10 cellular contexts compared by ENCODE assay signal in the genomic region with DNA sequence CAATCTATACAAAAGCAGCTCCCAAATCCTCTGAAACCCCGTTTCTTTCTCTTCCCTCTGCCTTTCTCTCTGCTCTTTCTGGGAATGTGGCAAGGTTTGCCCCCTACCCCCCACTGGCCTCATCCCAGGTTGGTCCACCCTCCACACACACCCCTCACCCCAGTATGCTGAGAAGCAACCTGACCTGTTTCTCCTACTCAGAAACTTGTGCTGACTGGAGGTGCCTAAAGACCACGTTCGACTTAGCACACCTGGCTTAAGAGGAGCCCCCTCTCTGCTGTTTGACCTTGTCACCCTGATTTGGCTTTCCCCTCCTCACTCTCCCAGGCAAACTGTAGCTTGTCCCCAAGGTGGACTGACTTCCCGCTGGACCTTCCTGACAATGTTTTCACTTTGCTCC. TPM values are rescaled to one million over a fixed set of nuclear protein-coding genes. Genes with fewer than 3 reads are reported as not detected.
DNase-seq lines count a peak whose midpoint lies in the region; ATAC-seq, FAIRE-seq and TF ChIP-seq lines count a peak whose summit lies in the region.
"Had no signal": no experiment of that assay in that cellular context is flagged by ENCODE, and none has a peak within 500 bp of the region (broad histone marks: within the 10 kb centered on the region; RNA-seq: fewer than 3 reads in every experiment).

No MANE protein-coding gene starts in this region.

- H4K20me1 ChIP-seq in PC-3 (ENCODE audit: low read length) (no peaks in the 10 kb centered on the region), endothelial cell of umbilical vein (replicated peaks; ENCODE audit: control insufficient read depth, extremely low read depth, insufficient read depth, low read length) (no peaks in the 10 kb centered on the region)

- no peaks in the 10 kb centered on the region for H3F3A ChIP-seq in PC-3 (ENCODE audit: low read length, unreplicated experiment)

- H3K27me3 Mint-ChIP-seq in CD14-positive monocyte (ENCODE audit: low read depth in 3 of 3) (peaks cover 65 to 77% (median 69%) of the 10 kb centered on the region in 3 donors), osteocyte (ENCODE audit: unreplicated experiment) (no peaks in the 10 kb centered on the region)

- H2AFZ ChIP-seq in PC-3 (ENCODE audit: low read length) (peak overlapping the region; percentile 93), endothelial cell of umbilical vein (ENCODE audit: low read depth, low read length) (peak overlapping the region; percentile 57)

- H3K27ac Mint-ChIP-seq in CD14-positive monocyte (no peak overlapping the region), osteocyte (ENCODE audit: unreplicated experiment) (no peak overlapping the region)

- H3K36me3 ChIP-seq in PC-3 (ENCODE audit: low read depth, low read length) (no peaks in the 10 kb centered on the region), endothelial cell of umbilical vein (ENCODE audit: control insufficient read depth in 2 of 2, extremely low read depth in 1 of 2, insufficient read depth in 2 of 2, low read length in 2 of 2) (no peaks in the 10 kb centered on the region)

- peaks cover 29% of the 10 kb centered on the region for H3K79me2 ChIP-seq in PC-3 (ENCODE audit: low read length)
- peaks cover 26% of the 10 kb centered on the region for H3K79me2 ChIP-seq in endothelial cell of umbilical vein (ENCODE audit: control insufficient read depth, insufficient read depth, low read length)

- H3K36me3 Mint-ChIP-seq in CD14-positive monocyte = peaks cover 3 to 4% of the 10 kb centered on the region in 2 donors
- no peaks in the 10 kb centered on the region for H3K36me3 Mint-ChIP-seq in osteocyte (ENCODE audit: unreplicated experiment)

- H3K4me1 Mint-ChIP-seq in CD14-positive monocyte = peaks cover 28% of the 10 kb centered on the region
- H3K4me1 Mint-ChIP-seq in osteocyte (ENCODE audit: unreplicated experiment) = peaks cover 20% of the 10 kb centered on the region

- H3K27ac ChIP-seq in PC-3 (ENCODE audit: low read length) (no peak overlapping the region), endothelial cell of umbilical vein (ENCODE audit: insufficient read depth, low read depth, low read length) (no peak overlapping the region)

- H3K4me3 Mint-ChIP-seq in CD14-positive monocyte = peak overlapping the region; percentile 55 to 86
- H3K4me3 Mint-ChIP-seq in osteocyte (ENCODE audit: unreplicated experiment) = peak overlapping the region; percentile 73

- H3K4me3 ChIP-seq in PC-3 (ENCODE audit: low read length) (peak overlapping the region; percentile 80; the same call in 1 of the 2 replicates), endothelial cell of umbilical vein (replicated peaks in 1 of 3; ENCODE audit: insufficient read depth in 1 of 3, low read depth in 1 of 3, low read length in 3 of 3) (peak overlapping the region in 1 of 3 experiments; percentile 62)

- no peaks in the 10 kb centered on the region for H3K9me1 ChIP-seq in endothelial cell of umbilical vein (replicated peaks; ENCODE audit: control insufficient read depth, extremely low read depth, insufficient read depth, low read length)

- CTCF ChIA-PET in PC-3 (lab: Charles Lee) = no interaction called here
- CTCF ChIA-PET in endothelial cell of umbilical vein (lab: Charles Lee) = interaction anchor here (1.1 to 3.0 kb wide), 2 partner anchors 23 to 42 kb away, joined by 5 to 17 read pairs; no protein-coding TSS in a partner anchor

- no peak for ATAC-seq in PC-3
- ATAC-seq in GM21529 (IDR thresholded peaks at IDR 0.05; ENCODE audit: unreplicated experiment) = no peak

- H3K9me3 ChIP-seq in PC-3 (ENCODE audit: low read length) (no peaks in the 10 kb centered on the region), endothelial cell of umbilical vein (replicated peaks; ENCODE audit: control insufficient read depth, insufficient read depth, low read length) (no peaks in the 10 kb centered on the region)

- peaks cover 0 to 11% (median 3%) of the 10 kb centered on the region in 7 donors for H3K9me3 Mint-ChIP-seq in CD14-positive monocyte
- H3K9me3 Mint-ChIP-seq in osteocyte (ENCODE audit: unreplicated experiment) = no peaks in the 10 kb centered on the region

- TF ChIP-seq CTCF in CD14-positive monocyte (IDR thresholded peaks at IDR 0.05) = no peak
- no peak for TF ChIP-seq CTCF in PC-3 (conservative IDR thresholded peaks at IDR 0.05; ENCODE audit: low read depth, low read length)
- no peak for TF ChIP-seq CTCF in endothelial cell of umbilical vein (IDR thresholded peaks at IDR 0.05; ENCODE audit: extremely low read depth in 1 of 2, insufficient read depth in 1 of 2, low read depth in 1 of 2, low read length in 2 of 2)
- TF ChIP-seq CTCF in osteocyte (IDR thresholded peaks at IDR 0.05) = no peak

- TF ChIP-seq POLR2A in endothelial cell of umbilical vein (IDR thresholded peaks at IDR 0.05; ENCODE audit: low read depth, low read length) = no peak

- POLR2A ChIA-PET in PC-3 (lab: Charles Lee; ENCODE audit: unreplicated experiment) = no interaction called here
- POLR2A ChIA-PET in endothelial cell of umbilical vein (lab: Charles Lee) = no interaction called here

- DNase-seq in CD14-positive monocyte (ENCODE audit: low spot score) (peak; percentile 19), PC-3 (no peak), endothelial cell of umbilical vein (ENCODE audit: low read depth, low spot score) (no peak), osteocyte (ENCODE audit: extremely low spot score, unreplicated experiment) (no peak), cerebellar nuclear complex (lab: John Stamatoyannopoulos, UW) (no peak), SKM-1 (lab: John Stamatoyannopoulos, UW; ENCODE audit: unreplicated experiment) (no peak), NCI-H1436 treated with DMSO at 0.1 percent for 48 hours (lab: John Stamatoyannopoulos, UW) (no peak)
- DNase-seq: NCI-H1694 had no signal

- dilution Hi-C loops in endothelial cell of umbilical vein (cut with MboI; ENCODE audit: extremely low pct_ligation_motif_present, low sequenced_read_pairs) = no loop called here

- no peak overlapping the region for H3K9ac ChIP-seq in PC-3 (ENCODE audit: low read length)
- H3K9ac ChIP-seq in endothelial cell of umbilical vein (replicated peaks; ENCODE audit: extremely low read depth, insufficient read depth, low read length) = no peak overlapping the region

- peaks cover 22% of the 10 kb centered on the region for H3K4me1 ChIP-seq in PC-3 (ENCODE audit: insufficient read depth, low read length)
- peaks cover 28% of the 10 kb centered on the region for H3K4me1 ChIP-seq in endothelial cell of umbilical vein (ENCODE audit: control insufficient read depth, extremely low read depth, insufficient read depth, low read length)

- intact Hi-C loops in CD14-positive monocyte (cut with micrococcal nuclease) = no loop called here
- intact Hi-C loops in PC-3 (cut with micrococcal nuclease) = loop anchor here (5.0 kb wide), 1 partner anchor 44 kb away; no protein-coding TSS in a partner anchor
- intact Hi-C loops in endothelial cell of umbilical vein (cut with micrococcal nuclease) = no loop called here

- no peaks in the 10 kb centered on the region for H3K27me3 ChIP-seq in PC-3 (ENCODE audit: low read length)
- H3K27me3 ChIP-seq in endothelial cell of umbilical vein (ENCODE audit: control insufficient read depth in 2 of 2, insufficient read depth in 2 of 2, low read length in 2 of 2) = no peaks in the 10 kb centered on the region

- no TSS peak for BruUV-seq in PC-3 (replicated peaks; lab: Mats Ljungman, UMichigan)
- BruUV-seq in endothelial cell of umbilical vein (replicated peaks; lab: Mats Ljungman, UMichigan) = no TSS peak

- no peaks in the 10 kb centered on the region for H3K9me2 ChIP-seq in PC-3 (replicated peaks; ENCODE audit: low read length)

- H3K4me2 ChIP-seq in PC-3 (ENCODE audit: low read length) (peak overlapping the region; percentile 92), endothelial cell of umbilical vein (ENCODE audit: insufficient read depth, low read length) (peak overlapping the region; percentile 68)

- FAIRE-seq in endothelial cell of umbilical vein (lab: Jason Lieb, UNC) = no peak

RNA-seq across cellular contexts. Expression of a gene that starts 1.1 kb away (rescaled TPM):
- under 1 TPM; 0.36 to 0.54 TPM for polyA plus RNA-seq in CD14-positive monocyte
- 21.9 and 29.4 TPM in 2 replicates for total RNA-seq in PC-3 (2014; rRNA removed)
- total RNA-seq in endothelial cell of umbilical vein = 77.2 and 82.1 TPM in 2 replicates
- 45.3 and 56.6 TPM in 2 replicates for polyA plus RNA-seq in endothelial cell of umbilical vein
- 56.2 and 59.9 TPM in 2 replicates for polyA plus RNA-seq in endothelial cell of umbilical vein (2011; cell fraction: cytosol; rRNA removed)
- polyA plus RNA-seq in endothelial cell of umbilical vein (2011; cell fraction: nucleus; rRNA removed) = 169 and 191 TPM in 2 replicates
- 64.5 and 64.8 TPM in 2 replicates for polyA plus RNA-seq in endothelial cell of umbilical vein (2012)
- 74.2 and 83.0 TPM in 2 replicates for polyA minus RNA-seq in endothelial cell of umbilical vein
- polyA minus RNA-seq in endothelial cell of umbilical vein (2011; cell fraction: cytosol; rRNA and poly(A)+ RNA removed) = 8.4 TPM
- 39.0 and 42.6 TPM in 2 replicates for polyA minus RNA-seq in endothelial cell of umbilical vein (2011; cell fraction: nucleus; rRNA and poly(A)+ RNA removed)
- total RNA-seq in osteocyte = 57.9 and 60.2 TPM in 2 replicates

RNA-seq across cellular contexts. Expression of a gene that starts 30.9 kb away (rescaled TPM):
- polyA plus RNA-seq in CD14-positive monocyte = under 1 TPM in 1 of 2 donors, not detected in 1; 0.72 TPM
- not detected in 2 replicates for total RNA-seq in PC-3 (2014; rRNA removed)
- total RNA-seq in endothelial cell of umbilical vein = 0.53 TPM in 1 of 2 replicates, not detected in the other
- polyA plus RNA-seq in endothelial cell of umbilical vein = 0.13 and 0.25 TPM in 2 replicates
- 0.08 and 0.14 TPM in 2 replicates for polyA plus RNA-seq in endothelial cell of umbilical vein (2011; cell fraction: cytosol; rRNA removed)
- 0.62 and 1.1 TPM in 2 replicates for polyA plus RNA-seq in endothelial cell of umbilical vein (2011; cell fraction: nucleus; rRNA removed)
- 3.4 and 4.1 TPM in 2 replicates for polyA plus RNA-seq in endothelial cell of umbilical vein (2012)
- polyA minus RNA-seq in endothelial cell of umbilical vein = 0.56 and 1.7 TPM in 2 replicates
- not detected for polyA minus RNA-seq in endothelial cell of umbilical vein (2011; cell fraction: cytosol; rRNA and poly(A)+ RNA removed)
- polyA minus RNA-seq in endothelial cell of umbilical vein (2011; cell fraction: nucleus; rRNA and poly(A)+ RNA removed) = 0.58 TPM in 1 of 2 replicates, not detected in the other
- total RNA-seq in osteocyte = not detected in 2 replicates
- total RNA-seq: glomerular endothelial cell had no signal

RNA-seq across cellular contexts. Expression of a gene that starts 35.0 kb away (rescaled TPM):
- polyA plus RNA-seq in CD14-positive monocyte (not detected), endothelial cell of umbilical vein (not detected in 2 replicates)
- total RNA-seq in PC-3 (2014; rRNA removed) (0.04 TPM in 1 of 2 replicates, not detected in the other), endothelial cell of umbilical vein (not detected in 2 replicates), osteocyte (not detected in 2 replicates)
- 0.01 TPM in 1 of 2 replicates, not detected in the other for polyA plus RNA-seq in endothelial cell of umbilical vein (2011; cell fraction: cytosol; rRNA removed)
- not detected in 2 replicates for polyA plus RNA-seq in endothelial cell of umbilical vein (2011; cell fraction: nucleus; rRNA removed)
- not detected in 2 replicates for polyA plus RNA-seq in endothelial cell of umbilical vein (2012)
- polyA minus RNA-seq in endothelial cell of umbilical vein = not detected in 2 replicates
- not detected for polyA minus RNA-seq in endothelial cell of umbilical vein (2011; cell fraction: cytosol; rRNA and poly(A)+ RNA removed)
- not detected in 2 replicates for polyA minus RNA-seq in endothelial cell of umbilical vein (2011; cell fraction: nucleus; rRNA and poly(A)+ RNA removed)
- total RNA-seq: glomerular endothelial cell had no signal

RNA-seq across cellular contexts. Expression of a gene that starts 40.8 kb away (rescaled TPM):
- polyA plus RNA-seq in CD14-positive monocyte (1 to 10 TPM; 1.2 to 1.3 TPM), endothelial cell of umbilical vein (2.4 and 3.3 TPM in 2 replicates)
- total RNA-seq in PC-3 (2014; rRNA removed) (5.7 and 9.5 TPM in 2 replicates), endothelial cell of umbilical vein (11.2 and 15.8 TPM in 2 replicates), osteocyte (15.3 and 21.9 TPM in 2 replicates)
- polyA plus RNA-seq in endothelial cell of umbilical vein (2011; cell fraction: cytosol; rRNA removed) = 3.5 and 3.6 TPM in 2 replicates
- polyA plus RNA-seq in endothelial cell of umbilical vein (2011; cell fraction: nucleus; rRNA removed) = 7.8 and 12.3 TPM in 2 replicates
- 9.0 and 14.0 TPM in 2 replicates for polyA plus RNA-seq in endothelial cell of umbilical vein (2012)
- polyA minus RNA-seq in endothelial cell of umbilical vein = 6.5 and 8.9 TPM in 2 replicates
- 3.8 TPM for polyA minus RNA-seq in endothelial cell of umbilical vein (2011; cell fraction: cytosol; rRNA and poly(A)+ RNA removed)
- polyA minus RNA-seq in endothelial cell of umbilical vein (2011; cell fraction: nucleus; rRNA and poly(A)+ RNA removed) = 8.7 and 11.6 TPM in 2 replicates

RNA-seq across cellular contexts. Expression of a gene that starts 52.3 kb away (rescaled TPM):
- polyA plus RNA-seq in CD14-positive monocyte (10 to 100 TPM in 1 of 2 donors, 1 to 10 TPM in 1; 6.4 to 16.1 TPM), endothelial cell of umbilical vein (12.8 and 13.0 TPM in 2 replicates)
- total RNA-seq in PC-3 (2014; rRNA removed) (13.6 and 15.7 TPM in 2 replicates), endothelial cell of umbilical vein (20.9 and 21.0 TPM in 2 replicates), osteocyte (3.2 and 4.5 TPM in 2 replicates)
- 8.3 and 9.0 TPM in 2 replicates for polyA plus RNA-seq in endothelial cell of umbilical vein (2011; cell fraction: cytosol; rRNA removed)
- polyA plus RNA-seq in endothelial cell of umbilical vein (2011; cell fraction: nucleus; rRNA removed) = 25.4 and 29.9 TPM in 2 replicates
- polyA plus RNA-seq in endothelial cell of umbilical vein (2012) = 6.9 and 11.5 TPM in 2 replicates
- polyA minus RNA-seq in endothelial cell of umbilical vein = 5.3 and 6.6 TPM in 2 replicates
- polyA minus RNA-seq in endothelial cell of umbilical vein (2011; cell fraction: cytosol; rRNA and poly(A)+ RNA removed) = 5.3 TPM
- 7.0 and 11.0 TPM in 2 replicates for polyA minus RNA-seq in endothelial cell of umbilical vein (2011; cell fraction: nucleus; rRNA and poly(A)+ RNA removed)
